ENCODE assay signal across 30 cellular contexts in the genomic region with DNA sequence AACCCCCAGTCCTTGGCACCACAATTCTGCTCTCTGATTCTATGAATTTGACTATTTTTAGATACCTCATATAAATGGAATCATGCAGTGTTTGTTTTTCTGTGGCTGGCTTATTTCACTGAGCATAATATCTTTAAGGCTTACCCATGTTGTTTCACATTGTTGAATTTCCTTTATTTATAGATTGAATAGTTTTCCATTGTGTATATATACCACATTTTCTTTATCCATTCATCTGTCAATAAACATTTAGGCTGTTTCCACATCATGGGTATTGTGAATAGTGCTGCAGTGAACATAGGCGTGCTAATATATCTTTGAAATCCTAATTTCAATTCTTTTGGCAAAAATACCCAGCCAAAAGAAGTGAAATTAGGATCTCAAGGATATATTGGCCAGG.
"Had no signal": no experiment of that assay in that cellular context is flagged by ENCODE, and none has a peak within 500 bp of the region (broad histone marks: within the 10 kb centered on the region; RNA-seq: fewer than 3 reads in every experiment).

No MANE protein-coding gene starts in this region.

- H3K4me3 ChIP-seq: dorsolateral prefrontal cortex, gastroesophageal sphincter, heart left ventricle, hepatocyte, mucosa of descending colon, prostate gland, right atrium auricular region, sigmoid colon, stomach, thyroid gland, vagina had no signal

- ATAC-seq: esophagus mucosa; foreskin keratinocyte; gastroesophageal sphincter; heart left ventricle; left lobe of liver; mucosa of descending colon; natural killer cell treated with Interleukin-12 subunit alpha and Interleukin-12 subunit beta and Interleukin-15 and Interleukin-18, amount 100 ng/mL, for 72 hours; stimulated activated effector memory CD8-positive, alpha-beta T cell treated with anti-CD3 and anti-CD28 coated beads, Interleukin-12 subunit alpha, Interleukin-12 subunit beta, amount 100 ng/mL, for 72 hours had no signal

- H3K4me2 ChIP-seq: hepatocyte had no signal

- DNase-seq: dorsolateral prefrontal cortex; effector CD8-positive, alpha-beta T cell; endodermal cell; foreskin keratinocyte; heart left ventricle; kidney; mesenchymal stem cell; mucosa of descending colon; naive B cell; sigmoid colon; stimulated activated CD4-positive, alpha-beta T cell treated with anti-CD3 and anti-CD28 coated beads, Interleukin-2, amount 100 ng/mL, for 24 hours; stimulated activated CD4-positive, alpha-beta T cell treated with anti-CD3 and anti-CD28 coated beads, Interleukin-4, amount 100 ng/mL, for 24 hours; stimulated activated naive CD4-positive, alpha-beta T cell treated with Interleukin-2 at 50 U/mL for 16 hours; stomach; thyroid gland; trophoblast cell had no signal

- H3K27me3 Mint-ChIP-seq: naive B cell; natural killer cell treated with Interleukin-12 subunit alpha and Interleukin-12 subunit beta and Interleukin-15 and Interleukin-18, amount 100 ng/mL, for 72 hours had no signal

- H3K4me3 Mint-ChIP-seq: endodermal cell; mesothelial cell of epicardium; naive B cell; natural killer cell treated with Interleukin-12 subunit alpha and Interleukin-12 subunit beta and Interleukin-15 and Interleukin-18, amount 100 ng/mL, for 72 hours; neural crest cell; stimulated activated effector memory CD8-positive, alpha-beta T cell treated with anti-CD3 and anti-CD28 coated beads, Interleukin-12 subunit alpha, Interleukin-12 subunit beta, amount 100 ng/mL, for 72 hours had no signal

- H3K27ac Mint-ChIP-seq: endodermal cell; mesothelial cell of epicardium; natural killer cell treated with Interleukin-12 subunit alpha and Interleukin-12 subunit beta and Interleukin-15 and Interleukin-18, amount 100 ng/mL, for 72 hours; stimulated activated effector memory CD8-positive, alpha-beta T cell treated with anti-CD3 and anti-CD28 coated beads, Interleukin-12 subunit alpha, Interleukin-12 subunit beta, amount 100 ng/mL, for 72 hours had no signal

- H3K36me3 ChIP-seq: gastroesophageal sphincter, heart left ventricle, neutrophil, prostate gland, right atrium auricular region, sigmoid colon, stomach, thyroid gland, vagina had no signal

- FAIRE-seq: kidney had no signal

- H3K27ac ChIP-seq: dorsolateral prefrontal cortex, epithelial cell of prostate, foreskin keratinocyte, gastroesophageal sphincter, heart left ventricle, hepatocyte, neutrophil, parathyroid adenoma, prostate gland, right atrium auricular region, sigmoid colon, stomach, thyroid gland, vagina had no signal

- H2AFZ ChIP-seq: hepatocyte, parathyroid adenoma had no signal

- H3K79me2 ChIP-seq: hepatocyte, parathyroid adenoma had no signal

- H3K4me1 ChIP-seq: prostate gland had no signal

- H3K4me1 Mint-ChIP-seq: neural crest cell; stimulated activated effector memory CD8-positive, alpha-beta T cell treated with anti-CD3 and anti-CD28 coated beads, Interleukin-12 subunit alpha, Interleukin-12 subunit beta, amount 100 ng/mL, for 72 hours had no signal

- H3K9ac ChIP-seq: parathyroid adenoma had no signal

- H3K36me3 Mint-ChIP-seq: stimulated activated effector memory CD8-positive, alpha-beta T cell treated with anti-CD3 and anti-CD28 coated beads, Interleukin-12 subunit alpha, Interleukin-12 subunit beta, amount 100 ng/mL, for 72 hours had no signal

- H3K27me3 ChIP-seq: dorsolateral prefrontal cortex, foreskin keratinocyte, gastroesophageal sphincter, heart left ventricle, hepatocyte, neutrophil, right atrium auricular region, sigmoid colon, stomach, thyroid gland, vagina had no signal

- H3K9me3 ChIP-seq: mucosa of descending colon, neutrophil, prostate gland, sigmoid colon, thyroid gland, vagina had no signal
